17 cellular contexts compared by ENCODE assay signal in genomic region chr17:48676963-48677558, GRCh38. TPM values are rescaled to one million over a fixed set of nuclear protein-coding genes. Genes with fewer than 3 reads are reported as not detected.
DNase-seq lines count a peak whose midpoint lies in the region; ATAC-seq, FAIRE-seq and TF ChIP-seq lines count a peak whose summit lies in the region.
"Had no signal": no experiment of that assay in that cellular context is flagged by ENCODE, and none has a peak within 500 bp of the region (broad histone marks: within the 10 kb centered on the region; RNA-seq: fewer than 3 reads in every experiment).

No MANE protein-coding gene starts in this region.

- no peak overlapping the region for H2BK15ac ChIP-seq in H1 (ENCODE audit: low read length)

- no peak overlapping the region for H4K8ac ChIP-seq in H1 (ENCODE audit: extremely low read depth, insufficient read depth, low read length)

- H3K27me3 ChIP-seq in HepG2 (ENCODE audit: control insufficient read depth in 1 of 2, insufficient read depth in 2 of 2, low read length in 2 of 2) (peaks cover 0 to 21% of the 10 kb centered on the region in 2 experiments; a peak in 3 of 5 replicates), right lobe of liver (no peaks in the 10 kb centered on the region), H1 (replicated peaks in 1 of 4; ENCODE audit: control insufficient read depth in 3 of 4, extremely low read depth in 1 of 4, insufficient read depth in 3 of 4, low read length in 3 of 4) (peaks cover 5 to 21% (median 19%) of the 10 kb centered on the region in 4 experiments)

- TF ChIP-seq CTCF in HepG2 (CRISPR knock-in tag; IDR thresholded peaks at IDR 0.05) (no peak), right lobe of liver (IDR thresholded peaks at IDR 0.05) (no peak), H1 (IDR thresholded peaks at IDR 0.05; ENCODE audit: control extremely low read depth in 1 of 3, insufficient read depth in 1 of 3, low read depth in 1 of 3, low read length in 3 of 3) (no peak)

- TF ChIP-seq POLR2A in HepG2 (IDR thresholded peaks at IDR 0.05; ENCODE audit: insufficient read depth in 1 of 2, low read depth in 2 of 2, low read length in 2 of 2) (no peak), right lobe of liver (IDR thresholded peaks at IDR 0.05) (no peak), H1 (IDR thresholded peaks at IDR 0.05; ENCODE audit: control extremely low read depth in 1 of 2, low read depth in 2 of 2, low read length in 2 of 2) (no peak)

- ATAC-seq in HepG2 (no peak), right lobe of liver (no peak)

- H3K9ac ChIP-seq in HepG2 (ENCODE audit: insufficient read depth, low read depth, low read length) (no peak overlapping the region), H1 (replicated peaks in 1 of 4; ENCODE audit: extremely low read depth in 1 of 4, low read depth in 3 of 4, low read length in 3 of 4) (no peak overlapping the region)
- H3K9ac ChIP-seq: BLaER1 treated with 17β-estradiol and CSF1 and Interleukin-3, amounts not matched to agents 10 nM and 100 nM had no signal

- H2AFZ ChIP-seq in HepG2 (ENCODE audit: low read length) (no peak overlapping the region), H1 (ENCODE audit: low read length) (no peak overlapping the region)

- H3K9me3 ChIP-seq in HepG2 (ENCODE audit: low read length) (no peaks in the 10 kb centered on the region), right lobe of liver (no peaks in the 10 kb centered on the region), H1 (ENCODE audit: insufficient read depth in 2 of 2, low read depth in 1 of 2, low read length in 1 of 2) (no peaks in the 10 kb centered on the region)
- H3K9me3 ChIP-seq: BLaER1 treated with 17β-estradiol and CSF1 and Interleukin-3, amounts not matched to agents 10 nM and 100 nM had no signal

- no peak for FAIRE-seq in HepG2 (lab: Jason Lieb, UNC)
- FAIRE-seq in H1 (lab: Jason Lieb, UNC): no peak
- FAIRE-seq: GM12878 had no signal

- peaks cover 12% of the 10 kb centered on the region; the same call in 1 of the 2 replicates for H3K4me1 ChIP-seq in HepG2 (ENCODE audit: insufficient read depth, low read length)
- peaks cover 0 to under 1% (median 0%) of the 10 kb centered on the region in 4 donors for H3K4me1 ChIP-seq in right lobe of liver
- peaks cover 0 to 9% (median 2%) of the 10 kb centered on the region in 4 experiments; a peak in 4 of 7 replicates for H3K4me1 ChIP-seq in H1 (replicated peaks in 1 of 4; ENCODE audit: control insufficient read depth in 3 of 4, insufficient read depth in 4 of 4, low read length in 3 of 4)

- no peak for DNase-seq in HepG2 (ENCODE audit: low spot score)
- no peak for DNase-seq in right lobe of liver
- DNase-seq in H1 (ENCODE audit: low read depth in 1 of 2, low spot score in 2 of 2): no peak
- DNase-seq in NCI-H2107 treated with DMSO at 0.1 percent for 48 hours (lab: John Stamatoyannopoulos, UW; ENCODE audit: unreplicated experiment): no peak
- no peak for DNase-seq in NCI-H1048 (lab: John Stamatoyannopoulos, UW)
- no peak for DNase-seq in activated gamma-delta T cell treated with Interleukin-2 at 50 U/mL for 16 hours
- DNase-seq: 8988T; ACHN; CD4-positive, CD25-positive, alpha-beta regulatory T cell; DMS53; GF-D8; GOT3; HCEC 1CT had no signal

- no peaks in the 10 kb centered on the region for H3K79me1 ChIP-seq in H1 (ENCODE audit: low read depth, low read length)

- POLR2A ChIA-PET in HepG2 (lab: Yijun Ruan, JAX) (no interaction called here), H1 (lab: Charles Lee; ENCODE audit: partially characterized antibody) (interaction anchor here (0.7 to 1.8 kb wide), 2 partner anchors 31 to 41 kb away, joined by 3 to 6 read pairs; no protein-coding TSS in a partner anchor)

- no peak overlapping the region for H2BK20ac ChIP-seq in H1 (ENCODE audit: low read length)

- H2AK5ac ChIP-seq in H1 (ENCODE audit: low read depth, low read length): peak overlapping the region; percentile 70; the same call in 1 of the 2 replicates

- H3K36me3 ChIP-seq in HepG2 (replicated peaks in 1 of 2; ENCODE audit: control insufficient read depth in 1 of 2, insufficient read depth in 2 of 2, low read length in 2 of 2): no peaks in the 10 kb centered on the region
- no peaks in the 10 kb centered on the region for H3K36me3 ChIP-seq in right lobe of liver
- H3K36me3 ChIP-seq in H1 (ENCODE audit: control insufficient read depth in 2 of 4, insufficient read depth in 4 of 4, low read length in 3 of 4): no peaks in the 10 kb centered on the region
- H3K36me3 ChIP-seq: BLaER1 treated with 17β-estradiol and CSF1 and Interleukin-3, amounts not matched to agents 10 nM and 100 nM had no signal

- H3K27ac ChIP-seq in HepG2 (ENCODE audit: extremely low read length, insufficient read depth, low read length): no peak overlapping the region
- no peak overlapping the region for H3K27ac ChIP-seq in right lobe of liver
- H3K27ac ChIP-seq in H1 (ENCODE audit: low read depth, low read length): no peak overlapping the region
- H3K27ac ChIP-seq: BLaER1 treated with 17β-estradiol and CSF1 and Interleukin-3, amounts not matched to agents 10 nM and 100 nM; HL-60 had no signal

- H3K4me2 ChIP-seq in HepG2 (ENCODE audit: low read depth, low read length) (no peak overlapping the region), H1 (ENCODE audit: insufficient read depth in 1 of 2, low read depth in 2 of 2, low read length in 2 of 2) (no peak overlapping the region; a peak in 1 of 4 replicates)

- no peaks in the 10 kb centered on the region for H3K79me2 ChIP-seq in HepG2 (ENCODE audit: insufficient read depth, low read length)
- H3K79me2 ChIP-seq in H1 (ENCODE audit: control insufficient read depth in 1 of 2, insufficient read depth in 2 of 2, low read length in 2 of 2): no peaks in the 10 kb centered on the region

- WGBS in HepG2 (ENCODE audit: low lambda C conversion rate): 23% methylated on average over 6 of the region's 6 CpGs
- WGBS in right lobe of liver (ENCODE audit: insufficient coverage, low coverage, low lambda C conversion rate, missing lambda C conversion rate): 45% methylated on average over 6 of the region's 6 CpGs
- 81% methylated on average over 6 of the region's 6 CpGs; no CpG with 5 or more reads in 1 of the 2 experiments for WGBS in H1 (ENCODE audit: extremely low coverage in 1 of 2, insufficient coverage in 1 of 2, insufficient read length in 1 of 2, insufficient replicate concordance in 2 of 2, low coverage in 1 of 2, low lambda C conversion rate in 2 of 2, missing lambda C conversion rate in 1 of 2), 2 experiments

- no peak for TF ChIP-seq EP300 in HepG2 (IDR thresholded peaks at IDR 0.05; ENCODE audit: low read depth in 2 of 2, low read length in 2 of 2)
- TF ChIP-seq EP300 in HepG2 (CRISPR knock-in tag; IDR thresholded peaks at IDR 0.05; ENCODE audit: borderline replicate concordance): no peak
- TF ChIP-seq EP300 in Ishikawa (IDR thresholded peaks at IDR 0.05; ENCODE audit: borderline replicate concordance): no peak
- no peak for TF ChIP-seq EP300 in H1 (IDR thresholded peaks at IDR 0.05; ENCODE audit: borderline replicate concordance in 1 of 2, low read depth in 2 of 2, low read length in 2 of 2)

- H4K91ac ChIP-seq in H1 (replicated peaks; ENCODE audit: insufficient read length, low read length): no peak overlapping the region

- H3K23ac ChIP-seq in H1 (ENCODE audit: insufficient read length): no peak overlapping the region

- no peak overlapping the region for H3K4ac ChIP-seq in H1 (replicated peaks; ENCODE audit: insufficient read length, low read depth, low read length)

- H2BK120ac ChIP-seq in H1 (replicated peaks; ENCODE audit: low read depth, low read length): no peak overlapping the region

- intact Hi-C loops in HepG2 (cut with micrococcal nuclease; ENCODE audit: unreplicated experiment) (loop anchor here (5.0 kb wide), 1 partner anchor 130 kb away; no protein-coding TSS in a partner anchor), right lobe of liver (cut with DNase I) (loop anchor here in 1 of 2 donors (10.0 kb wide), 2 partner anchors 108 to 208 kb away; no protein-coding TSS in a partner anchor)

- no peak overlapping the region for H2BK12ac ChIP-seq in H1 (ENCODE audit: low read depth, low read length)

- H4K20me1 ChIP-seq in HepG2 (ENCODE audit: insufficient read depth, low read length) (no peaks in the 10 kb centered on the region), H1 (replicated peaks in 1 of 2; ENCODE audit: control insufficient read depth in 1 of 2, insufficient read depth in 2 of 2, low read length in 2 of 2) (peaks cover 0 to 2% of the 10 kb centered on the region in 2 experiments)

- peaks cover 3% of the 10 kb centered on the region; the same call in 1 of the 2 replicates for H3K23me2 ChIP-seq in H1 (ENCODE audit: low read depth, low read length)

- no peak overlapping the region for H3K4me3 ChIP-seq in HepG2 (replicated peaks in 1 of 3; ENCODE audit: insufficient read depth in 1 of 3, low read depth in 2 of 3, low read length in 3 of 3)
- no peak overlapping the region for H3K4me3 ChIP-seq in right lobe of liver
- no peak overlapping the region for H3K4me3 ChIP-seq in H1 (ENCODE audit: extremely low read depth in 1 of 4, insufficient read depth in 2 of 4, low read depth in 3 of 4, low read length in 4 of 4)
- H3K4me3 ChIP-seq: BLaER1 treated with 17β-estradiol and CSF1 and Interleukin-3, amounts not matched to agents 10 nM and 100 nM; GM12878 had no signal

- in situ Hi-C loops in HepG2 (cut with HindIII; ENCODE audit: extremely low pct_ligation_motif_present, low pct_unique_long_range_greater_than_20kb): no loop called here

- TF ChIP-seq RAD21 in HepG2 (CRISPR knock-in tag; IDR thresholded peaks at IDR 0.05): no peak
- TF ChIP-seq RAD21 in Ishikawa (IDR thresholded peaks at IDR 0.05; ENCODE audit: low read depth): no peak
- no peak for TF ChIP-seq RAD21 in H1 (IDR thresholded peaks at IDR 0.05 in 1 of 2, conservative IDR thresholded peaks at IDR 0.05 in 1 of 2; ENCODE audit: low read depth in 2 of 2, low read length in 2 of 2)

- no peak overlapping the region for H3K18ac ChIP-seq in H1 (ENCODE audit: extremely low read depth, low read length)

- H2BK5ac ChIP-seq in H1 (ENCODE audit: low read depth, low read length): no peak overlapping the region

- no peak overlapping the region for H4K5ac ChIP-seq in H1 (ENCODE audit: insufficient read length, low read depth, low read length)

- H3K14ac ChIP-seq in H1 (ENCODE audit: insufficient read length): no peak overlapping the region

- BruUV-seq in HepG2 (replicated peaks; lab: Mats Ljungman, UMichigan): no TSS peak

- CTCF ChIA-PET in HepG2 (lab: Yijun Ruan, JAX; ENCODE audit: low intra/inter-chr PET ratio, low total read pairs): interaction anchor here (2.7 kb wide), 1 partner anchor 202 kb away, joined by 30 read pairs; no protein-coding TSS in a partner anchor
- CTCF ChIA-PET in H1 (lab: Charles Lee; ENCODE audit: partially characterized antibody): interaction anchor here (0.6 to 12.9 kb wide), 18 partner anchors 10 to 201 kb away, joined by 3 to 159 read pairs (median 8); partner anchors contain the start of genes HOXB13, PRAC1, PRAC2 and TTLL6

- no peak overlapping the region for H3K56ac ChIP-seq in H1 (replicated peaks; ENCODE audit: insufficient read length, low read depth, low read length)

RNA-seq across cellular contexts. Expression of gene PRAC1, which starts 45.3 kb away (rescaled TPM):
- total RNA-seq in HepG2 (2016; rRNA removed; fragmentation: Illumina TruSeq; extraction: Trizol): not detected in 2 replicates
- total RNA-seq in HepG2 (2016; cell fraction: cytosol; rRNA removed; fragmentation: Illumina TruSeq; extraction: Trizol; ENCODE audit: low read depth): not detected in 2 replicates
- not detected in 2 replicates for total RNA-seq in HepG2 (2016; cell fraction: insoluble cytoplasmic fraction; rRNA removed; fragmentation: Illumina TruSeq; extraction: Trizol)
- total RNA-seq in HepG2 (2016; cell fraction: membrane; rRNA removed; fragmentation: Illumina TruSeq; extraction: Trizol): not detected in 2 replicates
- not detected in 2 replicates for total RNA-seq in HepG2 (2016; cell fraction: nucleus; rRNA removed; fragmentation: Illumina TruSeq; extraction: Trizol)
- polyA plus RNA-seq in HepG2 (2011; rRNA removed): not detected in 2 replicates
- not detected in 2 replicates for polyA plus RNA-seq in HepG2 (2011; cell fraction: cytosol; rRNA removed)
- not detected in 2 replicates for polyA plus RNA-seq in HepG2 (2011; cell fraction: nucleus; rRNA removed)
- not detected in 2 replicates for polyA plus RNA-seq in HepG2 (2012)
- polyA plus RNA-seq in HepG2 (2016; cell fraction: cytosol; fragmentation: Illumina TruSeq; extraction: Trizol; ENCODE audit: low read depth): not detected in 2 replicates
- polyA plus RNA-seq in HepG2 (2016; cell fraction: insoluble cytoplasmic fraction; fragmentation: Illumina TruSeq; extraction: Trizol; ENCODE audit: low read depth): not detected in 2 replicates
- polyA plus RNA-seq in HepG2 (2016; cell fraction: membrane; fragmentation: Illumina TruSeq; extraction: Trizol; ENCODE audit: low read depth): not detected in 2 replicates
- polyA plus RNA-seq in HepG2 (2016; cell fraction: nucleus; fragmentation: Illumina TruSeq; extraction: Trizol; ENCODE audit: insufficient read depth, low read depth): not detected in 2 replicates
- polyA minus RNA-seq in HepG2 (2011; rRNA and poly(A)+ RNA removed; ENCODE audit: low replicate concordance): not detected in 2 replicates
- not detected in 2 replicates for polyA minus RNA-seq in HepG2 (2011; cell fraction: cytosol; rRNA and poly(A)+ RNA removed)
- not detected in 2 replicates for polyA minus RNA-seq in HepG2 (2011; cell fraction: nucleus; rRNA and poly(A)+ RNA removed)
- not detected for total RNA-seq in right lobe of liver
- not detected in 2 replicates for total RNA-seq in H1 (2021; fragmentation: NEBNext Ultra II Directional; extraction: Animal tissue kit (Norgen Biotek cat#: 25700))
- polyA plus RNA-seq in H1 (2011; rRNA removed): not detected in 2 replicates
- not detected for polyA plus RNA-seq in H1 (2011; cell fraction: cytosol; rRNA removed)
- not detected for polyA plus RNA-seq in H1 (2011; cell fraction: nucleus; rRNA removed)
- not detected in 4 replicates for polyA plus RNA-seq in H1 (2012, experiment 1 of 2)
- polyA plus RNA-seq in H1 (2012, experiment 2 of 2): not detected
- not detected for polyA plus RNA-seq in H1 (2013, experiment 1 of 2)
- not detected for polyA plus RNA-seq in H1 (2013, experiment 2 of 2)
- polyA minus RNA-seq in H1 (2011; rRNA and poly(A)+ RNA removed): not detected in 2 replicates
- polyA minus RNA-seq in H1 (2011; cell fraction: cytosol; rRNA and poly(A)+ RNA removed): not detected
- not detected for polyA minus RNA-seq in H1 (2011; cell fraction: nucleus; rRNA and poly(A)+ RNA removed)
- total RNA-seq: CD4-positive, CD25-positive, alpha-beta regulatory T cell; GM12878 had no signal
- polyA plus RNA-seq: CD4-positive, CD25-positive, alpha-beta regulatory T cell; GM12878 had no signal

RNA-seq across cellular contexts. Expression of gene PRAC2, which starts 45.9 kb away (rescaled TPM):
- total RNA-seq in HepG2 (2016; rRNA removed; fragmentation: Illumina TruSeq; extraction: Trizol) (not detected in 2 replicates), right lobe of liver (not detected)
- total RNA-seq in HepG2 (2016; cell fraction: cytosol; rRNA removed; fragmentation: Illumina TruSeq; extraction: Trizol; ENCODE audit: low read depth): not detected in 2 replicates
- not detected in 2 replicates for total RNA-seq in HepG2 (2016; cell fraction: insoluble cytoplasmic fraction; rRNA removed; fragmentation: Illumina TruSeq; extraction: Trizol)
- total RNA-seq in HepG2 (2016; cell fraction: membrane; rRNA removed; fragmentation: Illumina TruSeq; extraction: Trizol): not detected in 2 replicates
- total RNA-seq in HepG2 (2016; cell fraction: nucleus; rRNA removed; fragmentation: Illumina TruSeq; extraction: Trizol): not detected in 2 replicates
- polyA plus RNA-seq in HepG2 (2011; rRNA removed) (not detected in 2 replicates), H1 (2011; rRNA removed) (not detected in 2 replicates)
- polyA plus RNA-seq in HepG2 (2011; cell fraction: cytosol; rRNA removed): not detected in 2 replicates
- polyA plus RNA-seq in HepG2 (2011; cell fraction: nucleus; rRNA removed): not detected in 2 replicates
- not detected in 2 replicates for polyA plus RNA-seq in HepG2 (2012)
- polyA plus RNA-seq in HepG2 (2016; cell fraction: cytosol; fragmentation: Illumina TruSeq; extraction: Trizol; ENCODE audit: low read depth): not detected in 2 replicates
- polyA plus RNA-seq in HepG2 (2016; cell fraction: insoluble cytoplasmic fraction; fragmentation: Illumina TruSeq; extraction: Trizol; ENCODE audit: low read depth): not detected in 2 replicates
- polyA plus RNA-seq in HepG2 (2016; cell fraction: membrane; fragmentation: Illumina TruSeq; extraction: Trizol; ENCODE audit: low read depth): not detected in 2 replicates
- not detected in 2 replicates for polyA plus RNA-seq in HepG2 (2016; cell fraction: nucleus; fragmentation: Illumina TruSeq; extraction: Trizol; ENCODE audit: insufficient read depth, low read depth)
- not detected in 2 replicates for polyA minus RNA-seq in HepG2 (2011; rRNA and poly(A)+ RNA removed; ENCODE audit: low replicate concordance)
- not detected in 2 replicates for polyA minus RNA-seq in HepG2 (2011; cell fraction: cytosol; rRNA and poly(A)+ RNA removed)
- polyA minus RNA-seq in HepG2 (2011; cell fraction: nucleus; rRNA and poly(A)+ RNA removed): not detected in 2 replicates
- total RNA-seq in H1 (2021; fragmentation: NEBNext Ultra II Directional; extraction: Animal tissue kit (Norgen Biotek cat#: 25700)): not detected in 2 replicates
- polyA plus RNA-seq in H1 (2011; cell fraction: cytosol; rRNA removed): not detected
- not detected for polyA plus RNA-seq in H1 (2011; cell fraction: nucleus; rRNA removed)
- polyA plus RNA-seq in H1 (2012, experiment 1 of 2): not detected in 4 replicates
- polyA plus RNA-seq in H1 (2012, experiment 2 of 2): not detected
- polyA plus RNA-seq in H1 (2013, experiment 1 of 2): not detected
- polyA plus RNA-seq in H1 (2013, experiment 2 of 2): not detected
- polyA minus RNA-seq in H1 (2011; rRNA and poly(A)+ RNA removed): not detected in 2 replicates
- not detected for polyA minus RNA-seq in H1 (2011; cell fraction: cytosol; rRNA and poly(A)+ RNA removed)
- not detected for polyA minus RNA-seq in H1 (2011; cell fraction: nucleus; rRNA and poly(A)+ RNA removed)
- total RNA-seq: CD4-positive, CD25-positive, alpha-beta regulatory T cell; GM12878 had no signal
- polyA plus RNA-seq: CD4-positive, CD25-positive, alpha-beta regulatory T cell had no signal

RNA-seq across cellular contexts. Expression of gene HOXB9, which starts 50.9 kb away (rescaled TPM):
- not detected in 2 replicates for total RNA-seq in HepG2 (2016; rRNA removed; fragmentation: Illumina TruSeq; extraction: Trizol)
- total RNA-seq in HepG2 (2016; cell fraction: cytosol; rRNA removed; fragmentation: Illumina TruSeq; extraction: Trizol; ENCODE audit: low read depth): not detected in 2 replicates
- not detected in 2 replicates for total RNA-seq in HepG2 (2016; cell fraction: insoluble cytoplasmic fraction; rRNA removed; fragmentation: Illumina TruSeq; extraction: Trizol)
- total RNA-seq in HepG2 (2016; cell fraction: membrane; rRNA removed; fragmentation: Illumina TruSeq; extraction: Trizol): not detected in 2 replicates
- not detected in 2 replicates for total RNA-seq in HepG2 (2016; cell fraction: nucleus; rRNA removed; fragmentation: Illumina TruSeq; extraction: Trizol)
- not detected in 2 replicates for polyA plus RNA-seq in HepG2 (2011; rRNA removed)
- 0.01 TPM in 1 of 2 replicates, not detected in the other for polyA plus RNA-seq in HepG2 (2011; cell fraction: cytosol; rRNA removed)
- not detected in 2 replicates for polyA plus RNA-seq in HepG2 (2011; cell fraction: nucleus; rRNA removed)
- not detected in 2 replicates for polyA plus RNA-seq in HepG2 (2012)
- polyA plus RNA-seq in HepG2 (2016; cell fraction: cytosol; fragmentation: Illumina TruSeq; extraction: Trizol; ENCODE audit: low read depth): not detected in 2 replicates
- not detected in 2 replicates for polyA plus RNA-seq in HepG2 (2016; cell fraction: insoluble cytoplasmic fraction; fragmentation: Illumina TruSeq; extraction: Trizol; ENCODE audit: low read depth)
- not detected in 2 replicates for polyA plus RNA-seq in HepG2 (2016; cell fraction: membrane; fragmentation: Illumina TruSeq; extraction: Trizol; ENCODE audit: low read depth)
- polyA plus RNA-seq in HepG2 (2016; cell fraction: nucleus; fragmentation: Illumina TruSeq; extraction: Trizol; ENCODE audit: insufficient read depth, low read depth): not detected in 2 replicates
- 0.06 and 0.49 TPM in 2 replicates for polyA minus RNA-seq in HepG2 (2011; rRNA and poly(A)+ RNA removed; ENCODE audit: low replicate concordance)
- polyA minus RNA-seq in HepG2 (2011; cell fraction: cytosol; rRNA and poly(A)+ RNA removed): not detected in 2 replicates
- not detected in 2 replicates for polyA minus RNA-seq in HepG2 (2011; cell fraction: nucleus; rRNA and poly(A)+ RNA removed)
- not detected for total RNA-seq in right lobe of liver
- not detected in 2 replicates for total RNA-seq in H1 (2021; fragmentation: NEBNext Ultra II Directional; extraction: Animal tissue kit (Norgen Biotek cat#: 25700))
- polyA plus RNA-seq in H1 (2011; rRNA removed): not detected in 2 replicates
- not detected for polyA plus RNA-seq in H1 (2011; cell fraction: cytosol; rRNA removed)
- not detected for polyA plus RNA-seq in H1 (2011; cell fraction: nucleus; rRNA removed)
- 0.15 to 0.17 TPM in 2 of 4 replicates, not detected in the others for polyA plus RNA-seq in H1 (2012, experiment 1 of 2)
- polyA plus RNA-seq in H1 (2012, experiment 2 of 2): 0.17 TPM
- polyA plus RNA-seq in H1 (2013, experiment 1 of 2): 0.02 TPM
- not detected for polyA plus RNA-seq in H1 (2013, experiment 2 of 2)
- polyA minus RNA-seq in H1 (2011; rRNA and poly(A)+ RNA removed): not detected in 2 replicates
- not detected for polyA minus RNA-seq in H1 (2011; cell fraction: cytosol; rRNA and poly(A)+ RNA removed)
- not detected for polyA minus RNA-seq in H1 (2011; cell fraction: nucleus; rRNA and poly(A)+ RNA removed)
- polyA plus RNA-seq: CD4-positive, CD25-positive, alpha-beta regulatory T cell had no signal

RNA-seq across cellular contexts. Expression of gene HOXB13, which starts 51.5 kb away (rescaled TPM):
- total RNA-seq in HepG2 (2016; rRNA removed; fragmentation: Illumina TruSeq; extraction: Trizol) (not detected in 2 replicates), right lobe of liver (not detected)
- not detected in 2 replicates for total RNA-seq in HepG2 (2016; cell fraction: cytosol; rRNA removed; fragmentation: Illumina TruSeq; extraction: Trizol; ENCODE audit: low read depth)
- total RNA-seq in HepG2 (2016; cell fraction: insoluble cytoplasmic fraction; rRNA removed; fragmentation: Illumina TruSeq; extraction: Trizol): not detected in 2 replicates
- total RNA-seq in HepG2 (2016; cell fraction: membrane; rRNA removed; fragmentation: Illumina TruSeq; extraction: Trizol): not detected in 2 replicates
- not detected in 2 replicates for total RNA-seq in HepG2 (2016; cell fraction: nucleus; rRNA removed; fragmentation: Illumina TruSeq; extraction: Trizol)
- polyA plus RNA-seq in HepG2 (2011; rRNA removed) (not detected in 2 replicates), H1 (2011; rRNA removed) (not detected in 2 replicates)
- polyA plus RNA-seq in HepG2 (2011; cell fraction: cytosol; rRNA removed): not detected in 2 replicates
- polyA plus RNA-seq in HepG2 (2011; cell fraction: nucleus; rRNA removed): not detected in 2 replicates
- not detected in 2 replicates for polyA plus RNA-seq in HepG2 (2012)
- not detected in 2 replicates for polyA plus RNA-seq in HepG2 (2016; cell fraction: cytosol; fragmentation: Illumina TruSeq; extraction: Trizol; ENCODE audit: low read depth)
- not detected in 2 replicates for polyA plus RNA-seq in HepG2 (2016; cell fraction: insoluble cytoplasmic fraction; fragmentation: Illumina TruSeq; extraction: Trizol; ENCODE audit: low read depth)
- not detected in 2 replicates for polyA plus RNA-seq in HepG2 (2016; cell fraction: membrane; fragmentation: Illumina TruSeq; extraction: Trizol; ENCODE audit: low read depth)
- not detected in 2 replicates for polyA plus RNA-seq in HepG2 (2016; cell fraction: nucleus; fragmentation: Illumina TruSeq; extraction: Trizol; ENCODE audit: insufficient read depth, low read depth)
- polyA minus RNA-seq in HepG2 (2011; rRNA and poly(A)+ RNA removed; ENCODE audit: low replicate concordance): 0.82 TPM in 1 of 2 replicates, not detected in the other
- polyA minus RNA-seq in HepG2 (2011; cell fraction: cytosol; rRNA and poly(A)+ RNA removed): not detected in 2 replicates
- not detected in 2 replicates for polyA minus RNA-seq in HepG2 (2011; cell fraction: nucleus; rRNA and poly(A)+ RNA removed)
- not detected in 2 replicates for total RNA-seq in H1 (2021; fragmentation: NEBNext Ultra II Directional; extraction: Animal tissue kit (Norgen Biotek cat#: 25700))
- polyA plus RNA-seq in H1 (2011; cell fraction: cytosol; rRNA removed): not detected
- not detected for polyA plus RNA-seq in H1 (2011; cell fraction: nucleus; rRNA removed)
- polyA plus RNA-seq in H1 (2012, experiment 1 of 2): not detected in 4 replicates
- polyA plus RNA-seq in H1 (2012, experiment 2 of 2): not detected
- not detected for polyA plus RNA-seq in H1 (2013, experiment 1 of 2)
- not detected for polyA plus RNA-seq in H1 (2013, experiment 2 of 2)
- polyA minus RNA-seq in H1 (2011; rRNA and poly(A)+ RNA removed): not detected in 2 replicates
- polyA minus RNA-seq in H1 (2011; cell fraction: cytosol; rRNA and poly(A)+ RNA removed): not detected
- not detected for polyA minus RNA-seq in H1 (2011; cell fraction: nucleus; rRNA and poly(A)+ RNA removed)
- total RNA-seq: CD4-positive, CD25-positive, alpha-beta regulatory T cell had no signal
- polyA plus RNA-seq: CD4-positive, CD25-positive, alpha-beta regulatory T cell; GM12878 had no signal

Comparison
In these comparisons a context has a peak if more than half of its experiments do, and no peak if none do; other contexts are left out.
1. Of the 41 proteins assayed by ChIP-seq in both HepG2 and H1: peak only in HepG2: CEBPB; only in H1: none; in both: none; in neither: 40.